Comparison of ENCODE assay signal across 1 cellular context in genomic region chr14:69005432-69006148, GRCh38.
TF ChIP-seq lines count a peak whose summit lies in the region.

No MANE protein-coding gene starts in this region.

TF ChIP-seq in SK-N-SH, 30 proteins besides CTCF, POLR2A, EP300 and RAD21 (continued from another document):
- TF ChIP-seq ZBTB33 (IDR thresholded peaks at IDR 0.05; ENCODE audit: borderline replicate concordance, low read depth) (no peak), SIN3A (IDR thresholded peaks at IDR 0.05; ENCODE audit: borderline replicate concordance, low read depth, low read length) (peak; percentile 77; the same call in 1 of the 2 replicates), ELF1 (IDR thresholded peaks at IDR 0.05) (peak; percentile 39; the same call in 1 of the 2 replicates), MEF2A (IDR thresholded peaks at IDR 0.05; ENCODE audit: borderline replicate concordance, low read depth) (no peak), RFX5 (IDR thresholded peaks at IDR 0.05; ENCODE audit: low read length) (no peak), EZH2phosphoT487 (IDR thresholded peaks at IDR 0.05; ENCODE audit: borderline replicate concordance, low read depth) (no peak), FOXM1 (IDR thresholded peaks at IDR 0.05; ENCODE audit: low read depth) (no peak), IRF3 (IDR thresholded peaks at IDR 0.05; ENCODE audit: low read depth, low read length) (no peak), RCOR1 (IDR thresholded peaks at IDR 0.05; ENCODE audit: low read length) (no peak), FOXJ3 (CRISPR knock-in tag; IDR thresholded peaks at IDR 0.05) (no peak)
- TF ChIP-seq, protein P1, sequence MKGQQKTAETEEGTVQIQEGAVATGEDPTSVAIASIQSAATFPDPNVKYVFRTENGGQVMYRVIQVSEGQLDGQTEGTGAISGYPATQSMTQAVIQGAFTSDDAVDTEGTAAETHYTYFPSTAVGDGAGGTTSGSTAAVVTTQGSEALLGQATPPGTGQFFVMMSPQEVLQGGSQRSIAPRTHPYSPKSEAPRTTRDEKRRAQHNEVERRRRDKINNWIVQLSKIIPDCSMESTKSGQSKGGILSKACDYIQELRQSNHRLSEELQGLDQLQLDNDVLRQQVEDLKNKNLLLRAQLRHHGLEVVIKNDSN (IDR thresholded peaks at IDR 0.05; ENCODE audit: borderline replicate concordance, low read depth), result no peak
- TF ChIP-seq, protein P2, sequence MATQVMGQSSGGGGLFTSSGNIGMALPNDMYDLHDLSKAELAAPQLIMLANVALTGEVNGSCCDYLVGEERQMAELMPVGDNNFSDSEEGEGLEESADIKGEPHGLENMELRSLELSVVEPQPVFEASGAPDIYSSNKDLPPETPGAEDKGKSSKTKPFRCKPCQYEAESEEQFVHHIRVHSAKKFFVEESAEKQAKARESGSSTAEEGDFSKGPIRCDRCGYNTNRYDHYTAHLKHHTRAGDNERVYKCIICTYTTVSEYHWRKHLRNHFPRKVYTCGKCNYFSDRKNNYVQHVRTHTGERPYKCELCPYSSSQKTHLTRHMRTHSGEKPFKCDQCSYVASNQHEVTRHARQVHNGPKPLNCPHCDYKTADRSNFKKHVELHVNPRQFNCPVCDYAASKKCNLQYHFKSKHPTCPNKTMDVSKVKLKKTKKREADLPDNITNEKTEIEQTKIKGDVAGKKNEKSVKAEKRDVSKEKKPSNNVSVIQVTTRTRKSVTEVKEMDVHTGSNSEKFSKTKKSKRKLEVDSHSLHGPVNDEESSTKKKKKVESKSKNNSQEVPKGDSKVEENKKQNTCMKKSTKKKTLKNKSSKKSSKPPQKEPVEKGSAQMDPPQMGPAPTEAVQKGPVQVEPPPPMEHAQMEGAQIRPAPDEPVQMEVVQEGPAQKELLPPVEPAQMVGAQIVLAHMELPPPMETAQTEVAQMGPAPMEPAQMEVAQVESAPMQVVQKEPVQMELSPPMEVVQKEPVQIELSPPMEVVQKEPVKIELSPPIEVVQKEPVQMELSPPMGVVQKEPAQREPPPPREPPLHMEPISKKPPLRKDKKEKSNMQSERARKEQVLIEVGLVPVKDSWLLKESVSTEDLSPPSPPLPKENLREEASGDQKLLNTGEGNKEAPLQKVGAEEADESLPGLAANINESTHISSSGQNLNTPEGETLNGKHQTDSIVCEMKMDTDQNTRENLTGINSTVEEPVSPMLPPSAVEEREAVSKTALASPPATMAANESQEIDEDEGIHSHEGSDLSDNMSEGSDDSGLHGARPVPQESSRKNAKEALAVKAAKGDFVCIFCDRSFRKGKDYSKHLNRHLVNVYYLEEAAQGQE (IDR thresholded peaks at IDR 0.05; ENCODE audit: low read depth, low read length), result 0 out of 2 replicates have a peak, but pooled peaks have one; percentile 46
TF ChIP-seq in SK-N-SH: peak in this region for 13.
